Comparison of ENCODE assay signal across 28 cellular contexts in the genomic region with DNA sequence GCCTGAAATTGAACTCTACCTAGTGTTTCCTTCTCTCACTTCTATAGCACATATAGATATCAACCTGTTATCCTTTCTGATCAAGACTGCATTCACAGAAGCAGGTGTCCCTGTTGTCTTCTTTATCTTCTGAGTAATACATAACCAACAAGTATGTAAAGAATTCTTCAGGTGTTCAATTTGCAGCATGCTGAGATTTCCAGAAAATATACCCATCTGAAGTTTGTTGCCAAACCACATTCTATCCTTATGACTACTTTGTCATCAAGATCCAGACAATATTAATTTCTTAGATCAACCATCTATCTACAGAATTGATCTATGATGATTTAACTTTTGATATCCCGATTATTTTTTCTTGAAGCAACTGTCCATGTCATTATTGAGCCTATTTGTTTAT.
"Had no signal": no experiment of that assay in that cellular context is flagged by ENCODE, and none has a peak within 500 bp of the region (broad histone marks: within the 10 kb centered on the region; RNA-seq: fewer than 3 reads in every experiment).

No MANE protein-coding gene starts in this region.

- H3K36me3 ChIP-seq: adrenal gland, ascending aorta, breast epithelium, esophagus muscularis mucosa, gastroesophageal sphincter, heart right ventricle had no signal

- H3K9me3 ChIP-seq: adrenal gland, ascending aorta, breast epithelium, esophagus muscularis mucosa had no signal

- H3K4me1 ChIP-seq: adrenal gland, ascending aorta, breast epithelium, gastroesophageal sphincter had no signal

- DNase-seq: activated CD4-positive, alpha-beta memory T cell treated with anti-CD3 and anti-CD28 coated beads for 36 hours; activated CD4-positive, alpha-beta T cell treated with anti-CD3 and anti-CD28 coated beads for 36 hours; activated CD4-positive, alpha-beta T cell treated with anti-CD3 and anti-CD28 coated beads, Interleukin-2, amount 10 ng/mL, durations not matched to agents 24 days and 14 days; activated CD4-positive, CD25-positive, alpha-beta regulatory T cell; activated CD4-positive, CD25-positive, alpha-beta regulatory T cell treated with anti-CD3 and anti-CD28 coated beads, Interleukin-2, amount 50 U/mL, for 72 hours; activated CD8-positive, alpha-beta memory T cell treated with anti-CD3 and anti-CD28 coated beads, Interleukin-2, amount 10 ng/mL, durations not matched to agents 7 days and 5 days; activated CD8-positive, alpha-beta memory T cell treated with anti-CD3 and anti-CD28 coated beads, Interleukin-2, amount 50 U/mL, for 4 hours; activated CD8-positive, alpha-beta T cell treated with anti-CD3 and anti-CD28 coated beads, Interleukin-2, amount 10 ng/mL, durations not matched to agents 7 days and 5 days; activated effector memory CD4-positive, alpha-beta T cell treated with anti-CD3 and anti-CD28 coated beads, Interleukin-2, amount 50 U/mL, for 16 hours; activated naive CD4-positive, alpha-beta T cell treated with anti-CD3 and anti-CD28 coated beads for 36 hours; activated naive CD8-positive, alpha-beta T cell treated with anti-CD3 and anti-CD28 coated beads for 36 hours; activated naive CD8-positive, alpha-beta T cell treated with anti-CD3 and anti-CD28 coated beads, Interleukin-2, amount 50 U/mL, for 24 hours; activated T-cell treated with anti-CD3 and anti-CD28 coated beads, Interleukin-2, amount 50 U/mL, for 1 hour; activated T-cell treated with anti-CD3 and anti-CD28 coated beads, Interleukin-2, amount 50 U/mL, for 48 hours; adrenal gland; amygdala; dorsolateral prefrontal cortex; effector memory CD4-positive, alpha-beta T cell; endodermal cell; erythroblast; foreskin melanocyte; heart right ventricle; T-helper 2 cell had no signal

- ATAC-seq: activated CD4-positive, alpha-beta T cell treated with anti-CD3 and anti-CD28 coated beads for 36 hours; activated CD8-positive, alpha-beta memory T cell treated with anti-CD3 and anti-CD28 coated beads, Interleukin-2, amount 10 ng/mL, durations not matched to agents 7 days and 5 days; activated CD8-positive, alpha-beta T cell treated with anti-CD3 and anti-CD28 coated beads, Interleukin-2, amount 10 ng/mL, durations not matched to agents 7 days and 5 days; activated naive CD8-positive, alpha-beta T cell treated with anti-CD3 and anti-CD28 coated beads, Interleukin-2, amount 50 U/mL, for 24 hours; gastroesophageal sphincter; heart right ventricle had no signal

- H3K27me3 ChIP-seq: adrenal gland, ascending aorta, breast epithelium, esophagus muscularis mucosa, gastroesophageal sphincter had no signal

- H3K4me3 ChIP-seq: adrenal gland, ascending aorta, breast epithelium, coronary artery, dorsolateral prefrontal cortex, esophagus muscularis mucosa, gastroesophageal sphincter, heart right ventricle had no signal

- H3K27ac ChIP-seq: adrenal gland, ascending aorta, breast epithelium, coronary artery, dorsolateral prefrontal cortex, esophagus muscularis mucosa, gastroesophageal sphincter, heart right ventricle had no signal
